In genomic region chr2:189014426-189015138, GRCh38 we compare ENCODE assay signal across 15 cellular contexts. TPM values are rescaled to one million over a fixed set of nuclear protein-coding genes. Genes with fewer than 3 reads are reported as not detected.
DNase-seq lines count a peak whose midpoint lies in the region; ATAC-seq and TF ChIP-seq lines count a peak whose summit lies in the region.
"Had no signal": no experiment of that assay in that cellular context is flagged by ENCODE, and none has a peak within 500 bp of the region (broad histone marks: within the 10 kb centered on the region; RNA-seq: fewer than 3 reads in every experiment).

No MANE protein-coding gene starts in this region.

- no peak overlapping the region for H2AFZ ChIP-seq in mammary epithelial cell (ENCODE audit: low read depth, low read length)

- no peaks in the 10 kb centered on the region for H3K9me3 ChIP-seq in mammary epithelial cell (replicated peaks; ENCODE audit: insufficient read depth, low read length)
- H3K9me3 ChIP-seq: BLaER1 had no signal

- no peaks in the 10 kb centered on the region for H3K27me3 ChIP-seq in rectal smooth muscle tissue (ENCODE audit: control insufficient read depth, insufficient read depth, low read length)
- H3K27me3 ChIP-seq in mammary epithelial cell (ENCODE audit: insufficient read depth, low read length): no peaks in the 10 kb centered on the region
- H3K27me3 ChIP-seq: BLaER1 had no signal

- intact Hi-C loops in mammary epithelial cell (cut with micrococcal nuclease): no loop called here

- CTCF ChIA-PET in mammary epithelial cell (lab: Charles Lee; ENCODE audit: low non-redundant PET): no interaction called here

- BruUV-seq in mammary epithelial cell (replicated peaks; lab: Mats Ljungman, UMichigan): no TSS peak

- H3K36me3 ChIP-seq in rectal smooth muscle tissue (ENCODE audit: control insufficient read depth, insufficient read depth, low read length) (peaks cover 6% of the 10 kb centered on the region), mammary epithelial cell (ENCODE audit: insufficient read depth, low read length) (no peaks in the 10 kb centered on the region)
- H3K36me3 ChIP-seq: BLaER1 had no signal

- in situ Hi-C loops in mammary epithelial cell (cut with MboI; ENCODE audit: low sequenced_read_pairs in 2 of 2): loop anchor here in 1 of 2 donors (25.0 kb wide), 1 partner anchor 477 kb away; no protein-coding TSS in a partner anchor

- no peak overlapping the region for H3K4me2 ChIP-seq in mammary epithelial cell (ENCODE audit: insufficient read depth, low read depth, low read length)
- H3K4me2 ChIP-seq: BLaER1 had no signal

- TF ChIP-seq CTCF in fibroblast of villous mesenchyme (IDR thresholded peaks at IDR 0.05; ENCODE audit: insufficient read depth, low read depth, low read length): no peak
- TF ChIP-seq CTCF in mammary epithelial cell (conservative IDR thresholded peaks at IDR 0.05 in 1 of 2, IDR thresholded peaks at IDR 0.05 in 1 of 2; ENCODE audit: extremely low read depth in 1 of 2, insufficient read depth in 1 of 2, low read depth in 1 of 2, low read length in 2 of 2): no peak

- H3K9ac ChIP-seq in rectal smooth muscle tissue (ENCODE audit: low read length) (no peak overlapping the region), mammary epithelial cell (ENCODE audit: insufficient read depth, low read length) (no peak overlapping the region)
- H3K9ac ChIP-seq: BLaER1 had no signal

- H3K79me2 ChIP-seq in mammary epithelial cell (ENCODE audit: insufficient read depth, low read length): no peaks in the 10 kb centered on the region

- DNase-seq in Ammon's horn (ENCODE audit: low spot score) (peak; percentile 36), amniotic epithelial cell (ENCODE audit: low read depth) (peak; percentile 73), fibroblast of villous mesenchyme (ENCODE audit: low read depth) (peak; percentile 79), pons (ENCODE audit: low spot score) (no peak), mammary epithelial cell (no peak)
- no peak for DNase-seq in activated CD4-positive, alpha-beta T cell treated with anti-CD3 and anti-CD28 coated beads, Interleukin-2, amount 50 U/mL, for 1 hour
- DNase-seq: activated naive CD4-positive, alpha-beta T cell treated with anti-CD3 and anti-CD28 coated beads, Interleukin-2, amount 10 ng/mL, durations not matched to agents 7 days and 5 days; cortex of kidney; Kasumi-1; NCI-H1694 treated with DMSO at 0.1 percent for 48 hours; NCI-H526; SIG-M5 had no signal

- H4K20me1 ChIP-seq in mammary epithelial cell (ENCODE audit: insufficient read depth, low read length): no peaks in the 10 kb centered on the region
- H4K20me1 ChIP-seq: BLaER1 had no signal

- 97% methylated on average over 2 of the region's 2 CpGs for WGBS in mammary epithelial cell (ENCODE audit: low coverage, missing lambda C conversion rate)

- dilution Hi-C loops in mammary epithelial cell (cut with HindIII; ENCODE audit: low sequenced_read_pairs): no loop called here

- H3K27ac ChIP-seq in rectal smooth muscle tissue (ENCODE audit: low read depth, low read length): peak overlapping the region; percentile 40
- no peak overlapping the region for H3K27ac ChIP-seq in mammary epithelial cell (ENCODE audit: insufficient read depth, low read depth, low read length)
- H3K27ac ChIP-seq: BLaER1 had no signal

- H3K4me3 ChIP-seq in fibroblast of villous mesenchyme (ENCODE audit: low read depth, low read length) (no peak overlapping the region), rectal smooth muscle tissue (ENCODE audit: low read length) (no peak overlapping the region), mammary epithelial cell (replicated peaks in 1 of 3; ENCODE audit: insufficient read depth in 1 of 3, low read depth in 2 of 3, low read length in 3 of 3) (no peak overlapping the region)
- H3K4me3 ChIP-seq: BLaER1 had no signal

- H3K4me1 ChIP-seq in rectal smooth muscle tissue (ENCODE audit: control insufficient read depth, insufficient read depth, low read length): peaks cover 12% of the 10 kb centered on the region
- no peaks in the 10 kb centered on the region for H3K4me1 ChIP-seq in mammary epithelial cell (ENCODE audit: insufficient read depth, low read length)
- H3K4me1 ChIP-seq: BLaER1 had no signal

- ATAC-seq in HG03139 (IDR thresholded peaks at IDR 0.05; ENCODE audit: unreplicated experiment): no peak

RNA-seq across cellular contexts. Expression of gene COL3A1, which starts 40.4 kb away (rescaled TPM):
- total RNA-seq in fibroblast of villous mesenchyme (3,024 and 3,294 TPM in 2 replicates), mammary epithelial cell (1 to 10 TPM in 1 of 2 donors, not detected in 1; 3.8 TPM)
- polyA plus RNA-seq in mammary epithelial cell: 0.03 TPM
- not detected for polyA minus RNA-seq in mammary epithelial cell

Comparison
In these comparisons a context has a peak if more than half of its experiments do, and no peak if none do; other contexts are left out.
1. DNase-seq: peak in Ammon's horn (single experiment), amniotic epithelial cell (single experiment) and fibroblast of villous mesenchyme (single experiment); none in activated CD4-positive, alpha-beta T cell treated with anti-CD3 and anti-CD28 coated beads, Interleukin-2, amount 50 U/mL, for 1 hour (single experiment), pons (single experiment) and mammary epithelial cell (single experiment).
2. RNA of gene COL3A1, which starts 40.4 kb away (total RNA-seq): 3,024 to 3,294 TPM in fibroblast of villous mesenchyme; 3.8 TPM in mammary epithelial cell; every median in the first group is over 100 times any median in the second.